ENCODE assay signal across 14 cellular contexts in the genomic region with DNA sequence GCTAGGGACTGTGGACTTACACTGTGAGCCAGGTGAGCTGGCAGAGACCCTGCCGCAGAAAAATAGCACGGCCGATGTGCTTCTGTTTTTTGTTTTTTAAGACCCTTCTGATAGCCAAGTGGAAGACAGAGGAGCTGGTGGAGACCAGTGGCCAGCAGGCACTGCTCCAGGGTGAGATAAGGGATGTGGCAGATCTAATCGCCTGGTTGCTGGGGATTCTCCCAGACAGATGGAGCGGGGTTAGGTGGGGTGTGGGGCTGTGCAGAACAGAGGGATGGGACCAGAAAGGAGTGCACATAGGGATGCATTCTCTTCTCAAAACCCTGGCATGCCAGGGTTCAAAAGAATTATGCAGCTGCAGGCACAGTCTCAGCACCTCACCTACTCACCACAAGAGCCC.
"Had no signal": no experiment of that assay in that cellular context is flagged by ENCODE, and none has a peak within 500 bp of the region (broad histone marks: within the 10 kb centered on the region; RNA-seq: fewer than 3 reads in every experiment).

No MANE protein-coding gene starts in this region.

- ATAC-seq: esophagus mucosa; left colon; lower lobe of right lung; pancreas; stimulated activated effector memory CD8-positive, alpha-beta T cell treated with anti-CD3 and anti-CD28 coated beads, Interleukin-12 subunit alpha, Interleukin-12 subunit beta, amount 100 ng/mL, for 72 hours had no signal

- H3K4me1 ChIP-seq: colonic mucosa, lower lobe of right lung, pancreas, thyroid gland had no signal

- H3K9me3 ChIP-seq: colonic mucosa, lower lobe of right lung, pancreas, thyroid gland had no signal

- DNase-seq: activated CD4-positive, alpha-beta T cell treated with anti-CD3 and anti-CD28 coated beads for 4 hours; activated CD8-positive, alpha-beta memory T cell treated with anti-CD3 and anti-CD28 coated beads for 24 hours; activated naive CD4-positive, alpha-beta T cell treated with anti-CD3 and anti-CD28 coated beads, Interleukin-2, amount 50 U/mL, for 16 hours; colonic mucosa; left colon; lower lobe of right lung; pancreas; thyroid gland had no signal

- H3K9me3 Mint-ChIP-seq: activated T-helper 2 cell treated with anti-CD3 and anti-CD28 coated beads, Interferon-gamma antibody, Interleukin-2, Interleukin-4, amounts not matched to agents 10 μg/mL and 5 μg/mL and 100 μg/mL, durations not matched to agents 14 hours and 24 hours and 36 hours; mesothelial cell of epicardium; stimulated activated effector memory CD8-positive, alpha-beta T cell treated with anti-CD3 and anti-CD28 coated beads, Interleukin-12 subunit alpha, Interleukin-12 subunit beta, amount 100 ng/mL, for 72 hours; T-helper 1 cell treated with Interleukin-12 subunit alpha and Interleukin-12 subunit beta and Interleukin-4 antibody, amounts not matched to agents 30 μg/mL and 1 μg/mL, for 36 hours had no signal

- H3K27ac ChIP-seq: cardiac muscle cell, colonic mucosa, lower lobe of right lung, pancreas, thyroid gland had no signal

- H3K27ac Mint-ChIP-seq: activated T-helper 2 cell treated with anti-CD3 and anti-CD28 coated beads, Interferon-gamma antibody, Interleukin-2, Interleukin-4, amounts not matched to agents 10 μg/mL and 5 μg/mL and 100 μg/mL, durations not matched to agents 14 hours and 24 hours and 36 hours; mesothelial cell of epicardium; stimulated activated effector memory CD8-positive, alpha-beta T cell treated with anti-CD3 and anti-CD28 coated beads, Interleukin-12 subunit alpha, Interleukin-12 subunit beta, amount 100 ng/mL, for 72 hours; T-helper 1 cell treated with Interleukin-12 subunit alpha and Interleukin-12 subunit beta and Interleukin-4 antibody, amounts not matched to agents 30 μg/mL and 1 μg/mL, for 36 hours had no signal

- H3K4me3 Mint-ChIP-seq: mesothelial cell of epicardium; stimulated activated effector memory CD8-positive, alpha-beta T cell treated with anti-CD3 and anti-CD28 coated beads, Interleukin-12 subunit alpha, Interleukin-12 subunit beta, amount 100 ng/mL, for 72 hours; T-helper 1 cell treated with Interleukin-12 subunit alpha and Interleukin-12 subunit beta and Interleukin-4 antibody, amounts not matched to agents 30 μg/mL and 1 μg/mL, for 36 hours had no signal

- H3K4me3 ChIP-seq: cardiac muscle cell, colonic mucosa, lower lobe of right lung, pancreas, thyroid gland had no signal

- H3K27me3 ChIP-seq: cardiac muscle cell, colonic mucosa, pancreas, thyroid gland had no signal

- H3K36me3 ChIP-seq: cardiac muscle cell, pancreas had no signal
